16 cellular contexts compared by ENCODE assay signal in the genomic region with DNA sequence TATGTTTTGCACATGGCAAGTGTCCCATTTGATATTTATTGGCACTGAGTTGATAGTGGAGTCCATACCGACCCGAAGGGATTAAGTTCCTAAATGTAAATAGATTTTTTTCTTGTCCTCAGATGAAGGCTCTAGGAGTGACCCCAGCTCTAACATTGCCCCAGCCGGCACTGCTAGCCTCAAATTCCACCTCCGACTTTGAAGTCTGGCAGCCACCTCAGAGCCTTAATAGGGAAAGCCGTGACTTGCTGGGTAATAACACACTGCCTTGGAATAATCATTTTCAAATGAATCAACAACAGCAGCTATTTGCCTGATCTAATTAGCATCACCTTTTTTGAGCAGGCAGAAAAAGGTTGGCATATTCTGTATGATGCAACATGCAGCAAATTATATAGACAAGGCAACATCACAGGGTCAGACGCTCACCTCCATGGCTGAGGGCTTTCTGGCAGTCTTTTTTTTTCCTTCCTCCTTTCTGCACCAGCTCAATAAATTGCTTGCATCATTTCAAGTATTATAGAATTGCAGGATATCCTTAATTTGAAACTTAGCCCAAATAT.
DNase-seq lines count a peak whose midpoint lies in the region; TF ChIP-seq lines count a peak whose summit lies in the region.
"Had no signal": no experiment of that assay in that cellular context is flagged by ENCODE, and none has a peak within 500 bp of the region (broad histone marks: within the 10 kb centered on the region; RNA-seq: fewer than 3 reads in every experiment).

No MANE protein-coding gene starts in this region.

- H3K27me3 ChIP-seq in esophagus muscularis mucosa = no peaks in the 10 kb centered on the region

- no peak overlapping the region for H3K27ac ChIP-seq in esophagus muscularis mucosa (replicated peaks in 1 of 4)
- H3K27ac ChIP-seq: A549 had no signal

- no peak for TF ChIP-seq POLR2A in esophagus muscularis mucosa (IDR thresholded peaks at IDR 0.05; ENCODE audit: low read depth)

- no peaks in the 10 kb centered on the region for H3K36me3 ChIP-seq in esophagus muscularis mucosa

- no peaks in the 10 kb centered on the region for H3K9me3 ChIP-seq in esophagus muscularis mucosa
- H3K9me3 ChIP-seq: A549 had no signal

- TF ChIP-seq EP300 in esophagus muscularis mucosa (IDR thresholded peaks at IDR 0.05) = no peak

- WGBS in esophagus muscularis mucosa = 38% methylated on average over 6 of the region's 6 CpGs

- no peak overlapping the region for H3K4me3 ChIP-seq in esophagus muscularis mucosa
- H3K4me3 ChIP-seq: A549 had no signal

- TF ChIP-seq CTCF in esophagus muscularis mucosa (IDR thresholded peaks at IDR 0.05) = no peak

- DNase-seq in SIG-M5 treated with dmso at 0.1 percent for 504 hours (lab: John Stamatoyannopoulos, UW; ENCODE audit: unreplicated experiment) = peak; percentile 29
- no peak for DNase-seq in SIG-M5 (lab: John Stamatoyannopoulos, UW)
- DNase-seq in NCI-H69 (lab: John Stamatoyannopoulos, UW) = peak; percentile 67
- DNase-seq in esophagus muscularis mucosa (ENCODE audit: extremely low spot score) = peak; percentile 53
- DNase-seq in NCI-H226 = no peak
- no peak for DNase-seq in DMS79 (lab: John Stamatoyannopoulos, UW)
- no peak for DNase-seq in OCI-M1 (lab: John Stamatoyannopoulos, UW)
- DNase-seq: C1 segment of cervical spinal cord, DMS79 treated with DMSO at 0.1 percent for 48 hours, Karpas-422, NCI-H1048, NCI-H1436, NCI-H2029 treated with DMSO at 0.1 percent for 48 hours, NCI-H524, SHP77 had no signal

- intact Hi-C loops in esophagus muscularis mucosa (cut with DNase I) = no loop called here

- no peaks in the 10 kb centered on the region for H3K4me1 ChIP-seq in esophagus muscularis mucosa
- H3K4me1 ChIP-seq: A549 had no signal

Comparison
In these comparisons a context has a peak if more than half of its experiments do, and no peak if none do; other contexts are left out.
1. DNase-seq: peak in SIG-M5 treated with dmso at 0.1 percent for 504 hours (single experiment), NCI-H69 (single experiment) and esophagus muscularis mucosa (single experiment); none in SIG-M5 (single experiment), NCI-H226 (single experiment), DMS79 (single experiment) and OCI-M1 (single experiment).